ENCODE assay signal across 24 cellular contexts in the genomic region with DNA sequence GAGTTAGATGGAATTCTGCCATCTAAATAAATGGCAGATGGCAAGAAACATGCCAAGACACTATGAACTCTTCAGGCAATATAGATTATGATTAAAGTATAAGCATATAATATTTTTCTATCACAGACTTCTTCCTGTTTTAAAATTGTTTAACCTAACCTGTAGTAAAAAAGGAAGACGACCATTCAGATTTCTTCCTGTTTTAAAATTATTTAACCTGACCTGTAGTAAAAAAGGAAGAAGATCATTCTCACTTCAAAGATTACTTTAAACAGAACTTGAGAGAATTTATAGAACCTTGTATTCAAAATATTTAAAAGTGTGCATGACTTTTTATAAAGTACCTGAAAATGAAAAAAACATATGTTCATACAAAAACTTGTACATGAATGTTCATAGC.
DNase-seq lines count a peak whose midpoint lies in the region; ATAC-seq and TF ChIP-seq lines count a peak whose summit lies in the region.
"Had no signal": no experiment of that assay in that cellular context is flagged by ENCODE, and none has a peak within 500 bp of the region (broad histone marks: within the 10 kb centered on the region; RNA-seq: fewer than 3 reads in every experiment).

No MANE protein-coding gene starts in this region.

- no peaks in the 10 kb centered on the region for H3K9me3 Mint-ChIP-seq in glutamatergic neuron (ENCODE audit: unreplicated experiment)

- ATAC-seq in T-helper 17 cell = no peak
- ATAC-seq: GM12878, Panc1 had no signal

- TF ChIP-seq POLR2A in tibial nerve (IDR thresholded peaks at IDR 0.05) = no peak

- H3K9me3 ChIP-seq in T-helper 17 cell (ENCODE audit: control insufficient read depth, low read length, poor library complexity, severe bottlenecking) (no peaks in the 10 kb centered on the region), muscle layer of duodenum (ENCODE audit: control insufficient read depth in 1 of 2, low read length in 2 of 2) (no peaks in the 10 kb centered on the region), tibial nerve (no peaks in the 10 kb centered on the region)
- H3K9me3 ChIP-seq: BE2C had no signal

- H3K4me1 ChIP-seq in muscle layer of duodenum (ENCODE audit: control insufficient read depth in 1 of 2, insufficient read depth in 2 of 2, low read length in 2 of 2) (peaks cover 0 to 13% of the 10 kb centered on the region in 2 donors), tibial nerve (no peaks in the 10 kb centered on the region)
- H3K4me1 ChIP-seq: BE2C had no signal

- H3K36me3 ChIP-seq in muscle layer of duodenum (ENCODE audit: control insufficient read depth in 1 of 2, insufficient read depth in 2 of 2, low read length in 2 of 2) (peaks cover 0 to 4% of the 10 kb centered on the region in 2 donors), tibial nerve (peaks cover 0 to 27% (median 0%) of the 10 kb centered on the region in 3 donors)
- H3K36me3 ChIP-seq: BE2C had no signal

- H3K27ac ChIP-seq in muscle layer of duodenum (ENCODE audit: low read length) (peak overlapping the region; percentile 23), tibial nerve (no peak overlapping the region)
- H3K27ac ChIP-seq: 22Rv1, RWPE1 had no signal

- TF ChIP-seq EP300 in tibial nerve (IDR thresholded peaks at IDR 0.05) = no peak

- H3K4me1 Mint-ChIP-seq in T-helper 17 cell (peaks cover 8% of the 10 kb centered on the region), glutamatergic neuron (ENCODE audit: low read depth, unreplicated experiment) (peaks cover 7% of the 10 kb centered on the region)

- H3K4me3 ChIP-seq in muscle layer of duodenum (ENCODE audit: low read depth in 1 of 2, low read length in 2 of 2) (no peak overlapping the region), tibial nerve (no peak overlapping the region)
- H3K4me3 ChIP-seq: GM12878 had no signal

- no peaks in the 10 kb centered on the region for H3K27me3 ChIP-seq in muscle layer of duodenum (ENCODE audit: low read depth, low read length)
- no peaks in the 10 kb centered on the region for H3K27me3 ChIP-seq in tibial nerve
- H3K27me3 ChIP-seq: BE2C had no signal

- DNase-seq in NCI-H1694 treated with DMSO at 0.1 percent for 48 hours (lab: John Stamatoyannopoulos, UW) = peak; percentile 9
- no peak for DNase-seq in NCI-H1694 (lab: John Stamatoyannopoulos, UW)
- no peak for DNase-seq in T-helper 17 cell
- no peak for DNase-seq in tibial nerve (ENCODE audit: low spot score in 2 of 2)
- no peak for DNase-seq in glutamatergic neuron
- DNase-seq in activated CD4-positive, CD25-positive, alpha-beta regulatory T cell (lab: John Stamatoyannopoulos, UW) = no peak
- DNase-seq: BE2C; DMS53; GDM1; GOT3; HCEC 1CT; NCI-H1092; NCI-H1417 treated with DMSO at 0.1 percent for 48 hours; NCI-H187 treated with DMSO at 0.1 percent for 48 hours; NCI-H526; NCI-H82; NK-92 treated with Interleukin-12 subunit alpha and Interleukin-12 subunit beta, amount 100 ng/mL, for 24 hours; SHP77 had no signal

- H3K27ac Mint-ChIP-seq in T-helper 17 cell = peak overlapping the region; percentile 34
- no peak overlapping the region for H3K27ac Mint-ChIP-seq in glutamatergic neuron (ENCODE audit: unreplicated experiment)

- WGBS in tibial nerve, 2 donors = 0 to 57% methylated on average over 1 of the region's 1 CpG

- H3K36me3 Mint-ChIP-seq in T-helper 17 cell (ENCODE audit: low read depth) = peaks cover 2% of the 10 kb centered on the region
- peaks cover 4% of the 10 kb centered on the region for H3K36me3 Mint-ChIP-seq in glutamatergic neuron (ENCODE audit: unreplicated experiment)

- H3K4me3 Mint-ChIP-seq in T-helper 17 cell (no peak overlapping the region), glutamatergic neuron (ENCODE audit: unreplicated experiment) (no peak overlapping the region)
- H3K4me3 Mint-ChIP-seq: CD14-positive monocyte had no signal

- H3K27me3 Mint-ChIP-seq in T-helper 17 cell (no peaks in the 10 kb centered on the region), glutamatergic neuron (ENCODE audit: unreplicated experiment) (no peaks in the 10 kb centered on the region)

- TF ChIP-seq CTCF in tibial nerve (IDR thresholded peaks at IDR 0.05) (no peak), glutamatergic neuron (IDR thresholded peaks at IDR 0.05; ENCODE audit: partially characterized antibody, unreplicated experiment) (no peak)
